In genomic region chr6:85961125-85961524, GRCh38 we compare ENCODE assay signal across 25 cellular contexts.
"Had no signal": no experiment of that assay in that cellular context is flagged by ENCODE, and none has a peak within 500 bp of the region (broad histone marks: within the 10 kb centered on the region; RNA-seq: fewer than 3 reads in every experiment).

No MANE protein-coding gene starts in this region.

- H3K27me3 ChIP-seq: suprapubic skin, testis, thyroid gland, tibial artery, tibial nerve, transverse colon, upper lobe of left lung, upper lobe of right lung, uterus, vagina had no signal

- DNase-seq: stimulated activated CD4-positive, alpha-beta T cell treated with anti-CD3 and anti-CD28 coated beads, Interleukin-2, amount 100 ng/mL, for 48 hours; stimulated activated CD4-positive, alpha-beta T cell treated with anti-CD3 and anti-CD28 coated beads, Interleukin-4, amount 100 ng/mL, for 1 hour; stimulated activated CD4-positive, alpha-beta T cell treated with anti-CD3 and anti-CD28 coated beads, Interleukin-4, amount 100 ng/mL, for 24 hours; stimulated activated CD4-positive, alpha-beta T cell treated with anti-CD3 and anti-CD28 coated beads, Interleukin-4, amount 100 ng/mL, for 4 hours; stimulated activated CD8-positive, alpha-beta memory T cell treated with anti-CD3 and anti-CD28 coated beads, Interleukin-4, amount 100 ng/mL, for 48 hours; stimulated activated naive B cell treated with anti-CD40 and anti-IgM and Interleukin-4, amounts not matched to agents 10 μg/mL and 1 μg/mL and 100 μg/mL, for 72 hours; stimulated activated naive CD4-positive, alpha-beta T cell; stimulated activated naive CD4-positive, alpha-beta T cell treated with Interleukin-2 at 50 U/mL for 16 hours; stimulated activated naive CD8-positive, alpha-beta T cell treated with anti-CD3 and anti-CD28 coated beads, Interleukin-15, amount 100 ng/mL, for 72 hours; stimulated activated naive CD8-positive, alpha-beta T cell treated with anti-CD3 and anti-CD28 coated beads, Interleukin-15, Interleukin-2, amounts not matched to agents 100 U/mL and 50 U/mL, for 24 hours; substantia nigra; testis; thyroid gland; tibial artery; transverse colon; trophoblast cell; upper lobe of left lung; upper lobe of right lung; uterus had no signal

- H3K4me1 ChIP-seq: suprapubic skin, testis, thyroid gland, tibial artery, tibial nerve, transverse colon, upper lobe of left lung, upper lobe of right lung, uterus, vagina had no signal

- H3K9me3 ChIP-seq: suprapubic skin, testis, thoracic aorta, thyroid gland, transverse colon, upper lobe of right lung, uterus, vagina had no signal

- H3K4me3 ChIP-seq: suprapubic skin, testis, thoracic aorta, thyroid gland, tibial artery, tibial nerve, transverse colon, upper lobe of left lung, upper lobe of right lung, uterus, vagina had no signal

- H3K27ac ChIP-seq: suprapubic skin, testis, thoracic aorta, thyroid gland, tibial artery, tibial nerve, transverse colon, upper lobe of left lung, upper lobe of right lung, uterus, vagina had no signal

- ATAC-seq: stimulated activated effector memory CD8-positive, alpha-beta T cell treated with anti-CD3 and anti-CD28 coated beads, Interleukin-12 subunit alpha, Interleukin-12 subunit beta, amount 100 ng/mL, for 72 hours; stimulated activated memory B cell treated with anti-CD40 and anti-IgM and Interleukin-4, amounts not matched to agents 10 μg/mL and 1 μg/mL and 100 μg/mL, for 72 hours; stimulated activated naive B cell treated with anti-CD40 and anti-IgM and Interleukin-4, amounts not matched to agents 10 μg/mL and 1 μg/mL and 100 μg/mL, for 72 hours; stimulated activated naive CD8-positive, alpha-beta T cell treated with anti-CD3 and anti-CD28 coated beads, Interleukin-15, amount 100 ng/mL, for 72 hours; stimulated activated naive CD8-positive, alpha-beta T cell treated with anti-CD3 and anti-CD28 coated beads, Interleukin-15, Interleukin-2, amounts not matched to agents 100 U/mL and 50 U/mL, for 24 hours; upper lobe of right lung had no signal

- H3K36me3 ChIP-seq: suprapubic skin, thoracic aorta, thyroid gland, tibial artery, tibial nerve, transverse colon, upper lobe of left lung, upper lobe of right lung, uterus, vagina had no signal
